ENCODE assay signal across 9 cellular contexts in genomic region chr14:26841920-26842741, GRCh38.
A peak's percentile ranks its signal among the peaks of the same experiment; 100 is the strongest.
DNase-seq lines count a peak whose midpoint lies in the region; ATAC-seq and TF ChIP-seq lines count a peak whose summit lies in the region.
"Had no signal": no experiment of that assay in that cellular context is flagged by ENCODE, and none has a peak within 500 bp of the region (broad histone marks: within the 10 kb centered on the region; RNA-seq: fewer than 3 reads in every experiment).

No MANE protein-coding gene starts in this region.

- peaks cover 18% of the 10 kb centered on the region for H3K9me3 Mint-ChIP-seq in activated naive CD4-positive, alpha-beta T cell treated with anti-CD3 and anti-CD28 coated beads, Interleukin-2, amount 10 ng/mL, durations not matched to agents 7 days and 5 days

- no peak overlapping the region for H3K27ac Mint-ChIP-seq in activated naive CD4-positive, alpha-beta T cell treated with anti-CD3 and anti-CD28 coated beads, Interleukin-2, amount 10 ng/mL, durations not matched to agents 7 days and 5 days
- H3K27ac Mint-ChIP-seq: T-helper 17 cell had no signal

- no peaks in the 10 kb centered on the region for H3K36me3 Mint-ChIP-seq in activated naive CD4-positive, alpha-beta T cell treated with anti-CD3 and anti-CD28 coated beads, Interleukin-2, amount 10 ng/mL, durations not matched to agents 7 days and 5 days

- no peaks in the 10 kb centered on the region for H3K27me3 Mint-ChIP-seq in activated naive CD4-positive, alpha-beta T cell treated with anti-CD3 and anti-CD28 coated beads, Interleukin-2, amount 10 ng/mL, durations not matched to agents 7 days and 5 days
- H3K27me3 Mint-ChIP-seq: T-helper 17 cell had no signal

- no peaks in the 10 kb centered on the region for H3K9me3 ChIP-seq in mucosa of descending colon

- no peak overlapping the region for H3K4me3 ChIP-seq in epithelial cell of esophagus (ENCODE audit: low read length)
- no peak overlapping the region for H3K4me3 ChIP-seq in mucosa of descending colon

- H3K4me1 ChIP-seq in mucosa of descending colon (ENCODE audit: low read depth): peaks cover 11% of the 10 kb centered on the region

- CTCF ChIA-PET in activated naive CD4-positive, alpha-beta T cell treated with anti-CD3 and anti-CD28 coated beads, Interleukin-2, amount 10 ng/mL, durations not matched to agents 7 days and 5 days (lab: Charles Lee): no interaction called here

- no peak overlapping the region for H3K4me3 Mint-ChIP-seq in activated naive CD4-positive, alpha-beta T cell treated with anti-CD3 and anti-CD28 coated beads, Interleukin-2, amount 10 ng/mL, durations not matched to agents 7 days and 5 days
- H3K4me3 Mint-ChIP-seq: T-helper 17 cell had no signal

- intact Hi-C loops in mucosa of descending colon (cut with DNase I, micrococcal nuclease): no loop called here

- no peaks in the 10 kb centered on the region for H3K4me1 Mint-ChIP-seq in activated naive CD4-positive, alpha-beta T cell treated with anti-CD3 and anti-CD28 coated beads, Interleukin-2, amount 10 ng/mL, durations not matched to agents 7 days and 5 days
- H3K4me1 Mint-ChIP-seq: T-helper 17 cell had no signal

- DNase-seq in AG08396 (ENCODE audit: low spot score) (peak; percentile 30), NCI-H1694 treated with DMSO at 0.1 percent for 48 hours (lab: John Stamatoyannopoulos, UW) (peak; percentile 21), epithelial cell of esophagus (ENCODE audit: low read depth) (peak; percentile 96), mucosa of descending colon (peak in 1 of 3 donors; percentile 30), NCI-H526 treated with DMSO at 0.1 percent for 48 hours (lab: John Stamatoyannopoulos, UW) (no peak)
- no peak for DNase-seq in activated naive CD4-positive, alpha-beta T cell treated with anti-CD3 and anti-CD28 coated beads, Interleukin-2, amount 10 ng/mL, durations not matched to agents 7 days and 5 days
- DNase-seq: T-helper 17 cell had no signal

- ATAC-seq in mucosa of descending colon (peak; percentile 83), HG02840 (IDR thresholded peaks at IDR 0.05; ENCODE audit: low FRiP score, unreplicated experiment) (no peak), GM18858 (IDR thresholded peaks at IDR 0.05; ENCODE audit: unreplicated experiment) (no peak)
- ATAC-seq: T-helper 17 cell had no signal

- TF ChIP-seq CTCF in epithelial cell of esophagus (IDR thresholded peaks at IDR 0.05; ENCODE audit: insufficient read depth, low read depth, low read length, missing control alignments) (no peak), mucosa of descending colon (IDR thresholded peaks at IDR 0.05) (no peak)

- no peaks in the 10 kb centered on the region for H3K36me3 ChIP-seq in mucosa of descending colon (ENCODE audit: low read depth)

Comparison
In these comparisons a context has a peak if more than half of its experiments do, and no peak if none do; other contexts are left out.
1. DNase-seq: peak in AG08396 (single experiment), NCI-H1694 treated with DMSO at 0.1 percent for 48 hours (single experiment) and epithelial cell of esophagus (single experiment); none in NCI-H526 treated with DMSO at 0.1 percent for 48 hours (single experiment) and activated naive CD4-positive, alpha-beta T cell treated with anti-CD3 and anti-CD28 coated beads, Interleukin-2, amount 10 ng/mL, durations not matched to agents 7 days and 5 days (single experiment).